16 cellular contexts compared by ENCODE assay signal in the genomic region with DNA sequence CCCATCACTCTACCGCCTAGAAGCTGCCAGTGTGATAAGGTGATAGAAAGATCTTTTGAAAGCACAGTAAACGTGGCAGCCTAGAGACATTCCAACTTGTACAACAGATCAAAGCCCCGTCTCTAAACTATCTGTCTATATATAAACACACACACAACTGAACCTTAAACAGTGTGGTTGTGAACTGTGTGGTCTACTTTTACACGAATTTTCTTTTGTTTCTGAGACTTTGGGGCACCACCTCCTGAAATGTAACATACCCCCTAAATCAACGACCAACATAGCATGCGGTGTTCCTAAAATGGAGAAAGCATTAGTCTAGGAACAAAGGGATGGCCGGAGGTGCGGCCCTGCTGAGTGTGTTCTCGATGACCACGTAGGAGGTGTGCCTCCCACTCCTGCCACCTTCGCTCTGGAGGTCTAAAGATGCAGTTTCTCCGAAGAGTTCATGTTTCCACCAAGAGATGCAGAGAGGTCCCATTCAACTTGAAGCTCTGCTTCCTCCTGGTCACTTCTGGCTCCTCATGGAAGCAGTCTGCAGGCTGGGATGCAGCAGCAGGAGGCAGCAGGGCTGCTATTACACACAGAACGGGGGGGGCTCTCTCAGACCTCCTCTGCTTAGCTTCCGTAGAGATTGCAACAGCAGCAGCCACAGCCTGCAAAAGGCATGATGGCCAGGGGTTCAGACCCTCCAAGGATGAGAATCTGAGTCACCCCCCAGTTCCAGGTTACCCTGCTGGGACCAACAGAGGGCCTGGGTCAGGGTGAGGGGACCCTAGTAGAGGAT. TPM values are rescaled to one million over a fixed set of nuclear protein-coding genes. Genes with fewer than 3 reads are reported as not detected.
DNase-seq lines count a peak whose midpoint lies in the region; ATAC-seq, FAIRE-seq and TF ChIP-seq lines count a peak whose summit lies in the region.
"Had no signal": no experiment of that assay in that cellular context is flagged by ENCODE, and none has a peak within 500 bp of the region (broad histone marks: within the 10 kb centered on the region; RNA-seq: fewer than 3 reads in every experiment).

No MANE protein-coding gene starts in this region.

- H2AFZ ChIP-seq in IMR-90 (replicated peaks; ENCODE audit: low read length, poor library complexity), result peak overlapping the region; percentile 0
- H2AFZ ChIP-seq in H1 (ENCODE audit: low read length), result peak overlapping the region; percentile 41; the same call in 1 of the 2 replicates

- no peaks in the 10 kb centered on the region for H3K36me3 Mint-ChIP-seq in stimulated activated naive B cell treated with anti-CD40 and anti-IgM and Interleukin-4, amounts not matched to agents 10 μg/mL and 1 μg/mL and 100 μg/mL, for 72 hours
- H3K36me3 Mint-ChIP-seq: CD8-positive, alpha-beta memory T cell; T-cell had no signal

- H3K4ac ChIP-seq in IMR-90 (ENCODE audit: low read depth, low read length) (no peak overlapping the region), H1 (replicated peaks; ENCODE audit: insufficient read length, low read depth, low read length) (no peak overlapping the region)

- peak; percentile 52 for DNase-seq in H7
- peak; percentile 33 for DNase-seq in IMR-90
- DNase-seq in H1 (ENCODE audit: low read depth in 1 of 2, low spot score in 2 of 2), result no peak
- peak; percentile 29 for DNase-seq in smooth muscle cell of the brain vasculature (ENCODE audit: low read depth, low spot score)
- no peak for DNase-seq in GM03348 (ENCODE audit: low spot score)
- no peak for DNase-seq in stimulated activated naive B cell treated with anti-CD40 and anti-IgM and Interleukin-4, amounts not matched to agents 10 μg/mL and 1 μg/mL and 100 μg/mL, for 72 hours
- no peak for DNase-seq in GM12892 (ENCODE audit: insufficient read length)
- DNase-seq: CD8-positive, alpha-beta memory T cell; Kasumi-1; MV-4-11; NCI-H1436; NCI-H2081 treated with DMSO at 0.1 percent for 48 hours; PC-3; T-cell had no signal

- H2BK15ac ChIP-seq in IMR-90 (ENCODE audit: low read depth, low read length) (no peak overlapping the region), H1 (ENCODE audit: low read length) (no peak overlapping the region)

- H3K27ac ChIP-seq in IMR-90 (ENCODE audit: insufficient read depth, low read length), result no peak overlapping the region
- no peak overlapping the region for H3K27ac ChIP-seq in H1 (ENCODE audit: low read depth, low read length)
- H3K27ac ChIP-seq: HL-60, SK-N-MC had no signal

- POLR2A ChIA-PET in IMR-90 (lab: Charles Lee; ENCODE audit: unreplicated experiment) (no interaction called here), H1 (lab: Charles Lee; ENCODE audit: partially characterized antibody) (no interaction called here)

- dilution Hi-C loops in IMR-90 (cut with HindIII; ENCODE audit: low sequenced_read_pairs, unreplicated experiment), result no loop called here

- TF ChIP-seq POLR2A in IMR-90 (IDR thresholded peaks at IDR 0.05; ENCODE audit: low read depth, low read length) (no peak), H1 (IDR thresholded peaks at IDR 0.05; ENCODE audit: control extremely low read depth in 1 of 2, low read depth in 2 of 2, low read length in 2 of 2) (no peak), GM12892 (IDR thresholded peaks at IDR 0.05; ENCODE audit: low read depth, low read length) (no peak)

- H3K18ac ChIP-seq in IMR-90 (ENCODE audit: low read depth, low read length) (no peak overlapping the region), H1 (ENCODE audit: extremely low read depth, low read length) (no peak overlapping the region)

- H3K14ac ChIP-seq in IMR-90 (replicated peaks; ENCODE audit: low read depth, low read length), result no peak overlapping the region
- H3K14ac ChIP-seq in H1 (ENCODE audit: insufficient read length), result no peak overlapping the region

- 49% methylated on average over 6 of the region's 14 CpGs; no CpG with 5 or more reads in 1 of the 2 experiments for WGBS in IMR-90 (ENCODE audit: extremely low coverage in 2 of 2, insufficient read length in 1 of 2), 2 experiments
- 91% methylated on average over 14 of the region's 14 CpGs; no CpG with 5 or more reads in 1 of the 2 experiments for WGBS in H1 (ENCODE audit: extremely low coverage in 1 of 2, insufficient coverage in 1 of 2, insufficient read length in 1 of 2, insufficient replicate concordance in 2 of 2, low coverage in 1 of 2, low lambda C conversion rate in 2 of 2, missing lambda C conversion rate in 1 of 2), 2 experiments

- intact Hi-C loops in IMR-90 (cut with micrococcal nuclease), result no loop called here

- H3K9me3 Mint-ChIP-seq in stimulated activated naive B cell treated with anti-CD40 and anti-IgM and Interleukin-4, amounts not matched to agents 10 μg/mL and 1 μg/mL and 100 μg/mL, for 72 hours, result no peaks in the 10 kb centered on the region
- H3K9me3 Mint-ChIP-seq: CD8-positive, alpha-beta memory T cell; T-cell had no signal

- H2BK5ac ChIP-seq in IMR-90 (ENCODE audit: low read depth, low read length, poor library complexity, severe bottlenecking), result no peak overlapping the region
- no peak overlapping the region for H2BK5ac ChIP-seq in H1 (ENCODE audit: low read depth, low read length)

- H3K4me2 ChIP-seq in IMR-90 (ENCODE audit: low read depth, low read length) (no peak overlapping the region; the same call in 1 of the 2 replicates), H1 (ENCODE audit: insufficient read depth in 1 of 2, low read depth in 2 of 2, low read length in 2 of 2) (no peak overlapping the region)

- H4K5ac ChIP-seq in IMR-90 (ENCODE audit: low read depth, low read length) (no peak overlapping the region), H1 (ENCODE audit: insufficient read length, low read depth, low read length) (no peak overlapping the region)

- no TSS peak for BruUV-seq in IMR-90 (replicated peaks; lab: Mats Ljungman, UMichigan)

- H3K23me2 ChIP-seq in H1 (ENCODE audit: low read depth, low read length), result no peaks in the 10 kb centered on the region

- H3K4me1 ChIP-seq in IMR-90 (ENCODE audit: control insufficient read depth, insufficient read depth, low read length), result peaks cover 7% of the 10 kb centered on the region
- H3K4me1 ChIP-seq in H1 (replicated peaks in 1 of 4; ENCODE audit: control insufficient read depth in 3 of 4, insufficient read depth in 4 of 4, low read length in 3 of 4), result peaks cover 0 to 7% (median 3%) of the 10 kb centered on the region in 4 experiments; a peak in 4 of 7 replicates

- H3K56ac ChIP-seq in IMR-90 (ENCODE audit: extremely low read depth, insufficient read depth, low read length) (no peak overlapping the region), H1 (replicated peaks; ENCODE audit: insufficient read length, low read depth, low read length) (no peak overlapping the region)

- peak; percentile 72 for ATAC-seq in IMR-90 (ENCODE audit: low read depth)
- no peak for ATAC-seq in stimulated activated naive B cell treated with anti-CD40 and anti-IgM and Interleukin-4, amounts not matched to agents 10 μg/mL and 1 μg/mL and 100 μg/mL, for 72 hours (replicated peaks)
- ATAC-seq: PC-3, T-cell had no signal

- H2BK20ac ChIP-seq in IMR-90 (ENCODE audit: low read depth, low read length) (no peak overlapping the region), H1 (ENCODE audit: low read length) (no peak overlapping the region)

- no peaks in the 10 kb centered on the region for H3K36me3 ChIP-seq in H7 (replicated peaks; ENCODE audit: control insufficient read depth, insufficient read depth, low read length)
- no peaks in the 10 kb centered on the region for H3K36me3 ChIP-seq in IMR-90 (ENCODE audit: control insufficient read depth, insufficient read depth, low read length)
- no peaks in the 10 kb centered on the region for H3K36me3 ChIP-seq in H1 (ENCODE audit: control insufficient read depth in 2 of 4, insufficient read depth in 4 of 4, low read length in 3 of 4)

- peaks cover 3% of the 10 kb centered on the region for H3K9me1 ChIP-seq in IMR-90 (ENCODE audit: insufficient read depth, low read length)

- H3K79me2 ChIP-seq in H1 (ENCODE audit: control insufficient read depth in 1 of 2, insufficient read depth in 2 of 2, low read length in 2 of 2), result no peaks in the 10 kb centered on the region

- H3K79me1 ChIP-seq in IMR-90 (ENCODE audit: low read depth in 1 of 2, low read length in 2 of 2), result no peaks in the 10 kb centered on the region
- H3K79me1 ChIP-seq in H1 (ENCODE audit: low read depth, low read length), result no peaks in the 10 kb centered on the region

- no peak for TF ChIP-seq RAD21 in IMR-90 (IDR thresholded peaks at IDR 0.05; ENCODE audit: low read length)
- TF ChIP-seq RAD21 in H1 (IDR thresholded peaks at IDR 0.05 in 1 of 2, conservative IDR thresholded peaks at IDR 0.05 in 1 of 2; ENCODE audit: low read depth in 2 of 2, low read length in 2 of 2), result no peak

- FAIRE-seq in H1 (lab: Jason Lieb, UNC) (no peak), GM12892 (lab: Jason Lieb, UNC) (no peak)

- CTCF ChIA-PET in IMR-90 (lab: Yijun Ruan, JAX) (interaction anchor here (1.0 to 1.1 kb wide), 2 partner anchors 46 to 49 kb away, joined by 3 read pairs; no protein-coding TSS in a partner anchor), H1 (lab: Charles Lee; ENCODE audit: partially characterized antibody) (interaction anchor here (1.1 to 2.1 kb wide), 3 partner anchors 46 to 248 kb away, joined by 3 to 6 read pairs (median 4); no protein-coding TSS in a partner anchor)

- H4K91ac ChIP-seq in IMR-90 (ENCODE audit: insufficient read depth, low read depth, low read length) (no peak overlapping the region), H1 (replicated peaks; ENCODE audit: insufficient read length, low read length) (no peak overlapping the region)

- no peaks in the 10 kb centered on the region for H3K27me3 Mint-ChIP-seq in stimulated activated naive B cell treated with anti-CD40 and anti-IgM and Interleukin-4, amounts not matched to agents 10 μg/mL and 1 μg/mL and 100 μg/mL, for 72 hours

- H3K9me3 ChIP-seq in IMR-90 (ENCODE audit: control insufficient read depth, insufficient read depth, low read length), result peaks cover 3% of the 10 kb centered on the region; the same call in 1 of the 2 replicates
- H3K9me3 ChIP-seq in H1 (ENCODE audit: insufficient read depth in 2 of 2, low read depth in 1 of 2, low read length in 1 of 2), result no peaks in the 10 kb centered on the region

- H2BK120ac ChIP-seq in IMR-90 (ENCODE audit: low read depth, low read length) (no peak overlapping the region), H1 (replicated peaks; ENCODE audit: low read depth, low read length) (no peak overlapping the region)

- no peak overlapping the region for H2BK12ac ChIP-seq in H1 (ENCODE audit: low read depth, low read length)

- H3K23ac ChIP-seq in IMR-90 (ENCODE audit: low read depth, low read length) (no peak overlapping the region), H1 (ENCODE audit: insufficient read length) (no peak overlapping the region)

- TF ChIP-seq CTCF in IMR-90 (conservative IDR thresholded peaks at IDR 0.05; ENCODE audit: low read depth, low read length), result 0 out of 2 replicates have a peak, but pooled peaks have one; percentile 11
- TF ChIP-seq CTCF in H1 (IDR thresholded peaks at IDR 0.05; ENCODE audit: control extremely low read depth in 1 of 3, insufficient read depth in 1 of 3, low read depth in 1 of 3, low read length in 3 of 3), result no peak

- H3K4me3 ChIP-seq in H7 (ENCODE audit: insufficient read depth, low read depth, low read length) (no peak overlapping the region), IMR-90 (ENCODE audit: insufficient read depth, low read depth, low read length) (no peak overlapping the region), H1 (ENCODE audit: extremely low read depth in 1 of 4, insufficient read depth in 2 of 4, low read depth in 3 of 4, low read length in 4 of 4) (no peak overlapping the region)
- H3K4me3 ChIP-seq: SK-N-MC had no signal

- no peaks in the 10 kb centered on the region for H4K20me1 ChIP-seq in IMR-90 (ENCODE audit: insufficient read depth, low read length)
- peaks cover 0 to 3% of the 10 kb centered on the region in 2 experiments for H4K20me1 ChIP-seq in H1 (replicated peaks in 1 of 2; ENCODE audit: control insufficient read depth in 1 of 2, insufficient read depth in 2 of 2, low read length in 2 of 2)

- H2AK5ac ChIP-seq in IMR-90 (ENCODE audit: low read depth, low read length), result peak overlapping the region; percentile 2; the same call in 1 of the 2 replicates
- no peak overlapping the region for H2AK5ac ChIP-seq in H1 (ENCODE audit: low read depth, low read length)

- H3K27me3 ChIP-seq in H7 (ENCODE audit: control insufficient read depth, insufficient read depth, low read length), result no peaks in the 10 kb centered on the region
- H3K27me3 ChIP-seq in IMR-90 (ENCODE audit: control insufficient read depth, insufficient read depth, low read length), result no peaks in the 10 kb centered on the region; the same call in 1 of the 2 replicates
- H3K27me3 ChIP-seq in H1 (replicated peaks in 1 of 4; ENCODE audit: control insufficient read depth in 3 of 4, extremely low read depth in 1 of 4, insufficient read depth in 3 of 4, low read length in 3 of 4), result no peaks in the 10 kb centered on the region

- H3K4me3 Mint-ChIP-seq in stimulated activated naive B cell treated with anti-CD40 and anti-IgM and Interleukin-4, amounts not matched to agents 10 μg/mL and 1 μg/mL and 100 μg/mL, for 72 hours, result no peak overlapping the region
- H3K4me3 Mint-ChIP-seq: CD8-positive, alpha-beta memory T cell; T-cell had no signal

- in situ Hi-C loops in IMR-90 (cut with MboI; ENCODE audit: low sequenced_read_pairs), result loop anchor here (5.0 kb wide), 1 partner anchor 50 kb away; no protein-coding TSS in a partner anchor

- peaks cover 12 to 16% of the 10 kb centered on the region in 2 donors for H3K4me1 Mint-ChIP-seq in stimulated activated naive B cell treated with anti-CD40 and anti-IgM and Interleukin-4, amounts not matched to agents 10 μg/mL and 1 μg/mL and 100 μg/mL, for 72 hours

- H4K8ac ChIP-seq in IMR-90 (ENCODE audit: low read depth in 2 of 2, low read length in 2 of 2) (no peak overlapping the region), H1 (ENCODE audit: extremely low read depth, insufficient read depth, low read length) (no peak overlapping the region; the same call in 1 of the 2 replicates)

- no peak for TF ChIP-seq EP300 in H1 (IDR thresholded peaks at IDR 0.05; ENCODE audit: borderline replicate concordance in 1 of 2, low read depth in 2 of 2, low read length in 2 of 2)

- H3K27ac Mint-ChIP-seq in stimulated activated naive B cell treated with anti-CD40 and anti-IgM and Interleukin-4, amounts not matched to agents 10 μg/mL and 1 μg/mL and 100 μg/mL, for 72 hours, result no peak overlapping the region
- H3K27ac Mint-ChIP-seq: T-cell had no signal

- no peak overlapping the region for H2AK9ac ChIP-seq in IMR-90 (replicated peaks; ENCODE audit: low read depth, low read length, poor library complexity)

- H3K9ac ChIP-seq in IMR-90 (ENCODE audit: low read depth, low read length) (no peak overlapping the region), H1 (replicated peaks in 1 of 4; ENCODE audit: extremely low read depth in 1 of 4, low read depth in 3 of 4, low read length in 3 of 4) (no peak overlapping the region)

RNA-seq across cellular contexts. Expression of a gene that starts 22.6 kb away (rescaled TPM):
- total RNA-seq in H7 (2014; rRNA removed; shearing (Covaris generic)), result 132 and 150 TPM in 2 replicates
- total RNA-seq in IMR-90 (2012; rRNA removed), result 54.3 and 61.9 TPM in 2 replicates
- 79.0 and 85.5 TPM in 2 replicates for polyA plus RNA-seq in IMR-90 (2012; rRNA removed)
- polyA plus RNA-seq in IMR-90 (2012; cell fraction: cytosol; rRNA removed), result 33.5 and 44.0 TPM in 2 replicates
- 67.7 and 84.6 TPM in 2 replicates for polyA plus RNA-seq in IMR-90 (2012; cell fraction: nucleus; rRNA removed; ENCODE audit: low replicate concordance)
- total RNA-seq in H1 (2021; fragmentation: NEBNext Ultra II Directional; extraction: Animal tissue kit (Norgen Biotek cat#: 25700)), result 186 and 195 TPM in 2 replicates
- 171 and 224 TPM in 2 replicates for polyA plus RNA-seq in H1 (2011; rRNA removed)
- polyA plus RNA-seq in H1 (2011; cell fraction: cytosol; rRNA removed), result 133 TPM
- 270 TPM for polyA plus RNA-seq in H1 (2011; cell fraction: nucleus; rRNA removed)
- polyA plus RNA-seq in H1 (2012, experiment 1 of 2), result 144 to 168 TPM (median 154 TPM) in 4 replicates
- polyA plus RNA-seq in H1 (2012, experiment 2 of 2), result 26.5 TPM
- polyA plus RNA-seq in H1 (2013, experiment 1 of 2), result 104 TPM
- 99.0 TPM for polyA plus RNA-seq in H1 (2013, experiment 2 of 2)
- 417 and 489 TPM in 2 replicates for polyA minus RNA-seq in H1 (2011; rRNA and poly(A)+ RNA removed)
- polyA minus RNA-seq in H1 (2011; cell fraction: cytosol; rRNA and poly(A)+ RNA removed), result 122 TPM
- polyA minus RNA-seq in H1 (2011; cell fraction: nucleus; rRNA and poly(A)+ RNA removed), result 124 TPM
- 83.1 TPM for polyA plus RNA-seq in GM12892 (2012; ENCODE audit: missing spikeins)

RNA-seq across cellular contexts. Expression of a gene that starts 28.9 kb away (rescaled TPM):
- 76.6 and 92.3 TPM in 2 replicates for total RNA-seq in H7 (2014; rRNA removed; shearing (Covaris generic))
- total RNA-seq in IMR-90 (2012; rRNA removed), result 45.9 and 50.3 TPM in 2 replicates
- polyA plus RNA-seq in IMR-90 (2012; rRNA removed) (46.3 and 48.9 TPM in 2 replicates), H1 (2011; rRNA removed) (22.9 and 33.7 TPM in 2 replicates)
- polyA plus RNA-seq in IMR-90 (2012; cell fraction: cytosol; rRNA removed), result 23.9 and 49.3 TPM in 2 replicates
- 99.5 and 176 TPM in 2 replicates for polyA plus RNA-seq in IMR-90 (2012; cell fraction: nucleus; rRNA removed; ENCODE audit: low replicate concordance)
- total RNA-seq in H1 (2021; fragmentation: NEBNext Ultra II Directional; extraction: Animal tissue kit (Norgen Biotek cat#: 25700)), result 33.6 and 35.3 TPM in 2 replicates
- polyA plus RNA-seq in H1 (2011; cell fraction: cytosol; rRNA removed), result 25.1 TPM
- polyA plus RNA-seq in H1 (2011; cell fraction: nucleus; rRNA removed), result 34.8 TPM
- 16.3 to 22.6 TPM (median 21.6 TPM) in 4 replicates for polyA plus RNA-seq in H1 (2012, experiment 1 of 2)
- 13.3 TPM for polyA plus RNA-seq in H1 (2012, experiment 2 of 2)
- polyA plus RNA-seq in H1 (2013, experiment 1 of 2), result 14.7 TPM
- polyA plus RNA-seq in H1 (2013, experiment 2 of 2), result 14.9 TPM
- 48.3 and 51.7 TPM in 2 replicates for polyA minus RNA-seq in H1 (2011; rRNA and poly(A)+ RNA removed)
- polyA minus RNA-seq in H1 (2011; cell fraction: cytosol; rRNA and poly(A)+ RNA removed), result 40.4 TPM
- polyA minus RNA-seq in H1 (2011; cell fraction: nucleus; rRNA and poly(A)+ RNA removed), result 30.4 TPM
- 11.3 TPM for polyA plus RNA-seq in GM12892 (2012; ENCODE audit: missing spikeins)

RNA-seq across cellular contexts. Expression of a gene that starts 59.3 kb away (rescaled TPM):
- 114 and 118 TPM in 2 replicates for total RNA-seq in H7 (2014; rRNA removed; shearing (Covaris generic))
- 144 and 166 TPM in 2 replicates for total RNA-seq in IMR-90 (2012; rRNA removed)
- polyA plus RNA-seq in IMR-90 (2012; rRNA removed) (258 and 270 TPM in 2 replicates), H1 (2011; rRNA removed) (59.2 and 89.0 TPM in 2 replicates)
- 343 and 372 TPM in 2 replicates for polyA plus RNA-seq in IMR-90 (2012; cell fraction: cytosol; rRNA removed)
- 158 and 196 TPM in 2 replicates for polyA plus RNA-seq in IMR-90 (2012; cell fraction: nucleus; rRNA removed; ENCODE audit: low replicate concordance)
- total RNA-seq in H1 (2021; fragmentation: NEBNext Ultra II Directional; extraction: Animal tissue kit (Norgen Biotek cat#: 25700)), result 183 TPM in 2 replicates
- 69.0 TPM for polyA plus RNA-seq in H1 (2011; cell fraction: cytosol; rRNA removed)
- polyA plus RNA-seq in H1 (2011; cell fraction: nucleus; rRNA removed), result 66.9 TPM
- 130 to 155 TPM (median 146 TPM) in 4 replicates for polyA plus RNA-seq in H1 (2012, experiment 1 of 2)
- 218 TPM for polyA plus RNA-seq in H1 (2012, experiment 2 of 2)
- polyA plus RNA-seq in H1 (2013, experiment 1 of 2), result 116 TPM
- 122 TPM for polyA plus RNA-seq in H1 (2013, experiment 2 of 2)
- polyA minus RNA-seq in H1 (2011; rRNA and poly(A)+ RNA removed), result 20.0 and 39.8 TPM in 2 replicates
- 41.8 TPM for polyA minus RNA-seq in H1 (2011; cell fraction: cytosol; rRNA and poly(A)+ RNA removed)
- polyA minus RNA-seq in H1 (2011; cell fraction: nucleus; rRNA and poly(A)+ RNA removed), result 27.7 TPM
- polyA plus RNA-seq in GM12892 (2012; ENCODE audit: missing spikeins), result 375 TPM

Comparison
In these comparisons a context has a peak if more than half of its experiments do, and no peak if none do; other contexts are left out.
1. DNase-seq: peak in H7 (single experiment), IMR-90 (single experiment) and smooth muscle cell of the brain vasculature (single experiment); none in H1 (0 of 2), GM03348 (single experiment), stimulated activated naive B cell treated with anti-CD40 and anti-IgM and Interleukin-4, amounts not matched to agents 10 μg/mL and 1 μg/mL and 100 μg/mL, for 72 hours (single experiment) and GM12892 (single experiment).